ENCODE assay signal across 8 cellular contexts in genomic region chr20:62219101-62219991, GRCh38. TPM values are rescaled to one million over a fixed set of nuclear protein-coding genes. Genes with fewer than 3 reads are reported as not detected.
DNase-seq lines count a peak whose midpoint lies in the region; ATAC-seq, FAIRE-seq and TF ChIP-seq lines count a peak whose summit lies in the region.

No MANE protein-coding gene starts in this region.

- H3K56ac ChIP-seq in IMR-90 (ENCODE audit: extremely low read depth, insufficient read depth, low read length) = no peak overlapping the region

- TF ChIP-seq RAD21 in IMR-90 (IDR thresholded peaks at IDR 0.05; ENCODE audit: low read length) = no peak

- H3K18ac ChIP-seq in IMR-90 (ENCODE audit: low read depth, low read length) = no peak overlapping the region

- H3K79me1 ChIP-seq in IMR-90 (ENCODE audit: low read depth in 1 of 2, low read length in 2 of 2) = no peaks in the 10 kb centered on the region

- peaks cover 84% of the 10 kb centered on the region for H3K27me3 Mint-ChIP-seq in neural crest cell (ENCODE audit: low read depth)

- H2AFZ ChIP-seq in IMR-90 (replicated peaks; ENCODE audit: low read length, poor library complexity) = no peak overlapping the region

- H2BK5ac ChIP-seq in IMR-90 (ENCODE audit: low read depth, low read length, poor library complexity, severe bottlenecking) = no peak overlapping the region

- no peak overlapping the region for H3K23ac ChIP-seq in IMR-90 (ENCODE audit: low read depth, low read length)

- H3K9me3 Mint-ChIP-seq in neural crest cell = no peaks in the 10 kb centered on the region

- dilution Hi-C loops in IMR-90 (cut with HindIII; ENCODE audit: low sequenced_read_pairs, unreplicated experiment) = no loop called here

- peak overlapping the region; percentile 46; the same call in 1 of the 2 replicates for H3K4me2 ChIP-seq in IMR-90 (ENCODE audit: low read depth, low read length)

- no peak overlapping the region for H3K9ac ChIP-seq in IMR-90 (ENCODE audit: low read depth, low read length)

- H4K8ac ChIP-seq in IMR-90 (ENCODE audit: low read depth in 2 of 2, low read length in 2 of 2) = no peak overlapping the region

- no peak overlapping the region for H4K91ac ChIP-seq in IMR-90 (ENCODE audit: insufficient read depth, low read depth, low read length)

- intact Hi-C loops in IMR-90 (cut with micrococcal nuclease) = no loop called here
- intact Hi-C loops in body of pancreas (cut with DNase I) = no loop called here

- H3K27ac ChIP-seq in IMR-90 (ENCODE audit: insufficient read depth, low read length) = no peak overlapping the region
- no peak overlapping the region for H3K27ac ChIP-seq in body of pancreas

- DNase-seq in COR-L47 (lab: John Stamatoyannopoulos, UW) (peak; percentile 71), IMR-90 (no peak), body of pancreas (no peak), neural crest cell (ENCODE audit: low read depth, low spot score) (no peak), mesenteric fat pad (ENCODE audit: low spot score) (no peak), amniotic stem cell (lab: John Stamatoyannopoulos, UW) (no peak), frontal cortex (ENCODE audit: low spot score in 2 of 2) (no peak)
- DNase-seq in stimulated activated CD4-positive, alpha-beta T cell treated with anti-CD3 and anti-CD28 coated beads, Interleukin-15, amount 100 ng/mL, for 24 hours = no peak

- H4K20me1 ChIP-seq in IMR-90 (ENCODE audit: insufficient read depth, low read length) = peaks cover 12% of the 10 kb centered on the region

- H2AK5ac ChIP-seq in IMR-90 (ENCODE audit: low read depth, low read length) = no peak overlapping the region

- no peaks in the 10 kb centered on the region for H3K4me1 ChIP-seq in IMR-90 (ENCODE audit: control insufficient read depth, insufficient read depth, low read length)
- H3K4me1 ChIP-seq in body of pancreas = peaks cover 19% of the 10 kb centered on the region

- no peak overlapping the region; the same call in 1 of the 2 replicates for H3K4me3 ChIP-seq in IMR-90 (ENCODE audit: insufficient read depth, low read depth, low read length)
- no peak overlapping the region for H3K4me3 ChIP-seq in body of pancreas

- CTCF ChIA-PET in IMR-90 (lab: Yijun Ruan, JAX) = no interaction called here

- no peak overlapping the region for H3K14ac ChIP-seq in IMR-90 (replicated peaks; ENCODE audit: low read depth, low read length)

- 2% methylated on average over 27 of the region's 84 CpGs; no CpG with 5 or more reads in 1 of the 2 experiments for WGBS in IMR-90 (ENCODE audit: extremely low coverage in 2 of 2, insufficient read length in 1 of 2), 2 experiments
- 0 to 2% methylated on average over 28 to 82 of the region's 84 CpGs for WGBS in body of pancreas, 2 donors

- H4K5ac ChIP-seq in IMR-90 (ENCODE audit: low read depth, low read length) = no peak overlapping the region

- H3K4me1 Mint-ChIP-seq in neural crest cell = peaks cover 3% of the 10 kb centered on the region

- no peak overlapping the region for H3K27ac Mint-ChIP-seq in neural crest cell (ENCODE audit: unreplicated experiment)

- no peaks in the 10 kb centered on the region for H3K9me1 ChIP-seq in IMR-90 (ENCODE audit: insufficient read depth, low read length)

- FAIRE-seq in frontal cortex (lab: Jason Lieb, UNC) = no peak

- in situ Hi-C loops in IMR-90 (cut with MboI; ENCODE audit: low sequenced_read_pairs) = no loop called here

- H3K4ac ChIP-seq in IMR-90 (ENCODE audit: low read depth, low read length) = no peak overlapping the region

- H3K36me3 Mint-ChIP-seq in neural crest cell (ENCODE audit: low read depth) = no peaks in the 10 kb centered on the region

- TF ChIP-seq CTCF in IMR-90 (conservative IDR thresholded peaks at IDR 0.05; ENCODE audit: low read depth, low read length) (no peak), body of pancreas (IDR thresholded peaks at IDR 0.05) (no peak), neural crest cell (conservative IDR thresholded peaks at IDR 0.05) (no peak)

- H3K4me3 Mint-ChIP-seq in neural crest cell = peak overlapping the region; percentile 49

- H3K36me3 ChIP-seq in IMR-90 (ENCODE audit: control insufficient read depth, insufficient read depth, low read length) (no peaks in the 10 kb centered on the region), body of pancreas (replicated peaks in 1 of 2; ENCODE audit: insufficient read depth in 1 of 2, low read depth in 2 of 2) (no peaks in the 10 kb centered on the region)

- H2BK20ac ChIP-seq in IMR-90 (ENCODE audit: low read depth, low read length) = no peak overlapping the region

- BruUV-seq in IMR-90 (replicated peaks; lab: Mats Ljungman, UMichigan) = no TSS peak

- no peak for TF ChIP-seq POLR2A in IMR-90 (IDR thresholded peaks at IDR 0.05; ENCODE audit: low read depth, low read length)
- no peak for TF ChIP-seq POLR2A in body of pancreas (IDR thresholded peaks at IDR 0.05)

- no peak overlapping the region for H2BK120ac ChIP-seq in IMR-90 (ENCODE audit: low read depth, low read length)

- H3K27me3 ChIP-seq in IMR-90 (ENCODE audit: control insufficient read depth, insufficient read depth, low read length) (peaks cover 80% of the 10 kb centered on the region), body of pancreas (peaks cover 0 to 32% of the 10 kb centered on the region in 2 donors)

- H2AK9ac ChIP-seq in IMR-90 (replicated peaks; ENCODE audit: low read depth, low read length, poor library complexity) = no peak overlapping the region

- H3K9me3 ChIP-seq in IMR-90 (ENCODE audit: control insufficient read depth, insufficient read depth, low read length) (no peaks in the 10 kb centered on the region), body of pancreas (no peaks in the 10 kb centered on the region)

- H2BK15ac ChIP-seq in IMR-90 (ENCODE audit: low read depth, low read length) = no peak overlapping the region

- ATAC-seq in IMR-90 (ENCODE audit: low read depth) = peak; percentile 70
- peak; percentile 34 for ATAC-seq in body of pancreas

- POLR2A ChIA-PET in IMR-90 (lab: Charles Lee; ENCODE audit: unreplicated experiment) = no interaction called here

TF ChIP-seq in IMR-90, 13 proteins besides CTCF, POLR2A, EP300 and RAD21:
- TF ChIP-seq NFE2L2 (IDR thresholded peaks at IDR 0.05; ENCODE audit: low read depth, low read length) = no peak
- TF ChIP-seq USF2 (IDR thresholded peaks at IDR 0.05; ENCODE audit: low read depth, low read length) = no peak
- no peak for TF ChIP-seq RCOR1 (IDR thresholded peaks at IDR 0.05; ENCODE audit: insufficient replicate concordance, low read length)
- TF ChIP-seq FOS (IDR thresholded peaks at IDR 0.05; ENCODE audit: low read depth, low read length) = no peak
- TF ChIP-seq MXI1 (IDR thresholded peaks at IDR 0.05; ENCODE audit: borderline replicate concordance, low read depth, low read length) = no peak
- TF ChIP-seq MAFK (IDR thresholded peaks at IDR 0.05; ENCODE audit: low read depth, low read length) = no peak
- no peak for TF ChIP-seq CHD1 (IDR thresholded peaks at IDR 0.05; ENCODE audit: low read depth, low read length)
- no peak for TF ChIP-seq SMC3 (IDR thresholded peaks at IDR 0.05; ENCODE audit: low read depth, low read length)
- TF ChIP-seq CEBPB (IDR thresholded peaks at IDR 0.05; ENCODE audit: low read depth, low read length) = no peak
- no peak for TF ChIP-seq MAZ (IDR thresholded peaks at IDR 0.05; ENCODE audit: borderline replicate concordance, low read depth, low read length)
- TF ChIP-seq ELK1 (IDR thresholded peaks at IDR 0.05; ENCODE audit: borderline replicate concordance, low read depth, low read length) = no peak
- no peak for TF ChIP-seq RFX5 (IDR thresholded peaks at IDR 0.05; ENCODE audit: low read depth, low read length)
- TF ChIP-seq BHLHE40 (IDR thresholded peaks at IDR 0.05; ENCODE audit: low read depth, low read length) = no peak

RNA-seq across cellular contexts. Expression of gene HRH3, which starts 0.7 kb away (rescaled TPM):
- not detected in 2 replicates for total RNA-seq in IMR-90 (2012; rRNA removed)
- polyA plus RNA-seq in IMR-90 (2012; rRNA removed) = not detected in 2 replicates
- polyA plus RNA-seq in IMR-90 (2012; cell fraction: cytosol; rRNA removed) = not detected in 2 replicates
- polyA plus RNA-seq in IMR-90 (2012; cell fraction: nucleus; rRNA removed; ENCODE audit: low replicate concordance) = not detected in 2 replicates
- total RNA-seq in body of pancreas = under 1 TPM in 1 of 2 donors, not detected in 1; 0.33 TPM
- total RNA-seq in neural crest cell = 0.75 and 0.86 TPM in 2 replicates
- not detected for total RNA-seq in mesenteric fat pad
- 0.82 TPM for total RNA-seq in frontal cortex

RNA-seq across cellular contexts. Expression of gene OSBPL2, which starts 19.0 kb away (rescaled TPM):
- total RNA-seq in IMR-90 (2012; rRNA removed) = 27.6 and 28.6 TPM in 2 replicates
- 17.7 and 19.3 TPM in 2 replicates for polyA plus RNA-seq in IMR-90 (2012; rRNA removed)
- polyA plus RNA-seq in IMR-90 (2012; cell fraction: cytosol; rRNA removed) = 13.1 and 15.2 TPM in 2 replicates
- 36.2 and 68.6 TPM in 2 replicates for polyA plus RNA-seq in IMR-90 (2012; cell fraction: nucleus; rRNA removed; ENCODE audit: low replicate concordance)
- total RNA-seq in body of pancreas = 10 to 100 TPM; 54.5 to 71.9 TPM
- total RNA-seq in neural crest cell = 33.1 and 35.6 TPM in 2 replicates
- 38.1 TPM for total RNA-seq in mesenteric fat pad
- 42.4 TPM for total RNA-seq in frontal cortex

RNA-seq across cellular contexts. Expression of gene MTG2, which starts 36.5 kb away (rescaled TPM):
- total RNA-seq in IMR-90 (2012; rRNA removed) = 11.5 and 12.2 TPM in 2 replicates
- 23.9 and 25.2 TPM in 2 replicates for polyA plus RNA-seq in IMR-90 (2012; rRNA removed)
- 21.7 and 23.7 TPM in 2 replicates for polyA plus RNA-seq in IMR-90 (2012; cell fraction: cytosol; rRNA removed)
- polyA plus RNA-seq in IMR-90 (2012; cell fraction: nucleus; rRNA removed; ENCODE audit: low replicate concordance) = 52.1 and 66.5 TPM in 2 replicates
- 10 to 100 TPM in 1 of 2 donors, 1 to 10 TPM in 1; 8.8 to 16.5 TPM for total RNA-seq in body of pancreas
- 32.9 and 34.6 TPM in 2 replicates for total RNA-seq in neural crest cell
- total RNA-seq in mesenteric fat pad = 29.9 TPM
- total RNA-seq in frontal cortex = 17.5 TPM
